Comparison of ENCODE assay signal across 8 cellular contexts in genomic region chr3:184710870-184711365, GRCh38. TPM values are rescaled to one million over a fixed set of nuclear protein-coding genes. Genes with fewer than 3 reads are reported as not detected.
DNase-seq lines count a peak whose midpoint lies in the region; ATAC-seq and TF ChIP-seq lines count a peak whose summit lies in the region.

No MANE protein-coding gene starts in this region.

- TF ChIP-seq POLR2A in vagina (IDR thresholded peaks at IDR 0.05) = no peak

- peak; percentile 36 for ATAC-seq in GM18870 (IDR thresholded peaks at IDR 0.05; ENCODE audit: unreplicated experiment)
- peak; percentile 51 for ATAC-seq in HG03095 (IDR thresholded peaks at IDR 0.05; ENCODE audit: unreplicated experiment)
- ATAC-seq in effector memory CD8-positive, alpha-beta T cell (replicated peaks) = peak; percentile 15

- H3K9me3 ChIP-seq in SJCRH30 (replicated peaks) (0 out of 2 replicates have a peak, but pooled peaks cover 4% of the 10 kb centered on the region), mucosa of stomach (ENCODE audit: control insufficient read depth, low read length) (no peaks in the 10 kb centered on the region), vagina (no peaks in the 10 kb centered on the region)

- DNase-seq in AG20443 (ENCODE audit: low spot score) = peak; percentile 43
- peak in 1 of 2 experiments; percentile 38 for DNase-seq in SJCRH30
- peak in 1 of 3 experiments; percentile 18 for DNase-seq in effector memory CD8-positive, alpha-beta T cell
- DNase-seq in vagina (ENCODE audit: extremely low spot score in 2 of 2) = peak in 1 of 2 donors; percentile 85
- no peak for DNase-seq in NCI-H2029 (lab: John Stamatoyannopoulos, UW)

- peak overlapping the region; percentile 83 for H3K4me3 ChIP-seq in SJCRH30
- H3K4me3 ChIP-seq in mucosa of stomach (ENCODE audit: low read length) = peak overlapping the region; percentile 34
- peak overlapping the region; percentile 84 to 91 for H3K4me3 ChIP-seq in vagina

- H3K4me1 Mint-ChIP-seq in effector memory CD8-positive, alpha-beta T cell (ENCODE audit: low read depth in 2 of 2) = peaks cover 23 to 24% of the 10 kb centered on the region in 2 donors

- no peak for TF ChIP-seq CTCF in vagina (IDR thresholded peaks at IDR 0.05)

- H3K27ac ChIP-seq in SJCRH30 = peak overlapping the region; percentile 82
- H3K27ac ChIP-seq in vagina = peak overlapping the region; percentile 92

- peak overlapping the region; percentile 76 to 82 for H3K4me3 Mint-ChIP-seq in effector memory CD8-positive, alpha-beta T cell

- intact Hi-C loops in vagina (cut with DNase I) = loop anchor here (5.0 kb wide), 1 partner anchor 129 kb away; no protein-coding TSS in a partner anchor

- H3K4me1 ChIP-seq in SJCRH30 (no peaks in the 10 kb centered on the region), mucosa of stomach (ENCODE audit: control insufficient read depth, insufficient read depth, low read length) (peaks cover 12% of the 10 kb centered on the region), vagina (peaks cover 28% of the 10 kb centered on the region)

- H3K27me3 Mint-ChIP-seq in effector memory CD8-positive, alpha-beta T cell = no peaks in the 10 kb centered on the region

- H3K36me3 ChIP-seq in SJCRH30 (peaks cover 20% of the 10 kb centered on the region), mucosa of stomach (ENCODE audit: control insufficient read depth, insufficient read depth, low read length) (peaks cover 6% of the 10 kb centered on the region), vagina (no peaks in the 10 kb centered on the region)

- peak overlapping the region; percentile 65 for H3K9ac ChIP-seq in mucosa of stomach (ENCODE audit: low read length)

- H3K9me3 Mint-ChIP-seq in effector memory CD8-positive, alpha-beta T cell = no peaks in the 10 kb centered on the region

- H3K27ac Mint-ChIP-seq in effector memory CD8-positive, alpha-beta T cell = peak overlapping the region; percentile 55 to 73

- peaks cover 7% of the 10 kb centered on the region for H3K36me3 Mint-ChIP-seq in effector memory CD8-positive, alpha-beta T cell (ENCODE audit: insufficient read depth)

- no peaks in the 10 kb centered on the region for H3K27me3 ChIP-seq in SJCRH30
- no peaks in the 10 kb centered on the region for H3K27me3 ChIP-seq in mucosa of stomach (ENCODE audit: control insufficient read depth, insufficient read depth, low read length)
- H3K27me3 ChIP-seq in vagina = no peaks in the 10 kb centered on the region

RNA-seq across cellular contexts. Expression of gene MAGEF1, which starts 0.9 kb away (rescaled TPM):
- total RNA-seq in SJCRH30 (2014; rRNA removed; shearing (Covaris generic)) = 54.3 and 58.7 TPM in 2 replicates
- total RNA-seq in vagina = 25.5 TPM

Comparison
In these comparisons a context has a peak if more than half of its experiments do, and no peak if none do; other contexts are left out.
1. H3K4me3 ChIP-seq: peak in every context shown above with its lines; median percentile 88 in vagina; 83 in SJCRH30; 34 in mucosa of stomach.